In genomic region chr11:536841-537621, GRCh38 we compare ENCODE assay signal across 1 cellular context.
TF ChIP-seq lines count a peak whose summit lies in the region.

TSS of gene LRRC56 (plus strand) at chr11:537527. CDS start at chr11:540685, 3,158 bp downstream.

TF ChIP-seq in HepG2, 621 proteins besides CTCF, POLR2A, EP300 and RAD21 (continued from another document):
- TF ChIP-seq PCBP2 (optimal IDR thresholded peaks at IDR 0.05; ENCODE audit: low read depth, low read length, poor library complexity, severe bottlenecking) (no peak), HIVEP1 (CRISPR knock-in tag; IDR thresholded peaks at IDR 0.05) (no peak; the same call in 1 of the 2 replicates), ZNF7 (CRISPR knock-in tag; IDR thresholded peaks at IDR 0.05) (no peak), FOXK1 (CRISPR knock-in tag; IDR thresholded peaks at IDR 0.05; ENCODE audit: borderline replicate concordance, low read depth) (peak; percentile 30; the same call in 1 of the 2 replicates), REXO4 (CRISPR knock-in tag; IDR thresholded peaks at IDR 0.05; ENCODE audit: borderline replicate concordance) (no peak), SP1 (IDR thresholded peaks at IDR 0.05) (no peak), SP1 (CRISPR knock-in tag; IDR thresholded peaks at IDR 0.05) (peak; percentile 70), ZFP62 (CRISPR knock-in tag; IDR thresholded peaks at IDR 0.05) (no peak), CREB1 (IDR thresholded peaks at IDR 0.05) (no peak), CREB1 (CRISPR knock-in tag; IDR thresholded peaks at IDR 0.05) (no peak), SAP130 (CRISPR knock-in tag; IDR thresholded peaks at IDR 0.05; ENCODE audit: low read depth) (peak; percentile 85), HMG20B (CRISPR knock-in tag; conservative IDR thresholded peaks at IDR 0.05) (no peak), ZNF746 (CRISPR knock-in tag; IDR thresholded peaks at IDR 0.05) (no peak), PBX3 (CRISPR knock-in tag; IDR thresholded peaks at IDR 0.05; ENCODE audit: borderline replicate concordance) (no peak), RFXAP (CRISPR knock-in tag; IDR thresholded peaks at IDR 0.05; ENCODE audit: borderline replicate concordance) (no peak; the same call in 1 of the 2 replicates), ZNF792 (CRISPR knock-in tag; IDR thresholded peaks at IDR 0.05) (no peak), STAT5B (CRISPR knock-in tag; IDR thresholded peaks at IDR 0.05) (no peak), SMC3 (IDR thresholded peaks at IDR 0.05; ENCODE audit: low read length) (no peak), PRDM4 (CRISPR knock-in tag; IDR thresholded peaks at IDR 0.05; ENCODE audit: borderline replicate concordance) (no peak), SRSF1 (optimal IDR thresholded peaks at IDR 0.05; ENCODE audit: low read depth, low read length) (peak; percentile 42), THAP9 (CRISPR knock-in tag; IDR thresholded peaks at IDR 0.05; ENCODE audit: borderline replicate concordance) (no peak), FOXA3 (CRISPR knock-in tag; IDR thresholded peaks at IDR 0.05) (no peak)
